Comparison of ENCODE assay signal across 30 cellular contexts in the genomic region with DNA sequence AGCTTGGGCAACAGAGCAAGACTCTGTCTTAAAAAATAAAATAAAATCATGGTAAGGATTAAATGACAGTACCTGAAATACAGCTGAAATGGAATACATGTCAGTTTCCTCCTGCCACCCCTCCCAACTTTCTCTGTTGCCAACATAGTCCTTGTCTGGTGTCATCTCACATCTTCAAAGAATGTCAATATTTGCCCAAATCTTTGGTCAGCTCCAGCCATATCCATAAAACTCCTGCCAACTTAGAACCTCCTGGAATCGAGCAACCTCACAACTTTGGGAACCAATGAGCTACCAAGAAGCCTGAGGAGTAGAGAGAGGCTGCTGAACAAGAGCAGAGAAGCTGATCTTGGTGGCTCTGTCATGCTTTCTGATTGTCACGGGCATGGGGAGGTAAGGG. TPM values are rescaled to one million over a fixed set of nuclear protein-coding genes. Genes with fewer than 3 reads are reported as not detected.
"Had no signal": no experiment of that assay in that cellular context is flagged by ENCODE, and none has a peak within 500 bp of the region (broad histone marks: within the 10 kb centered on the region; RNA-seq: fewer than 3 reads in every experiment).

No MANE protein-coding gene starts in this region.

- H3K27me3 ChIP-seq: stomach, suprapubic skin, testis, thyroid gland, tibial artery, tibial nerve, upper lobe of left lung, upper lobe of right lung, uterus, vagina had no signal

- H3K27ac ChIP-seq: stomach, suprapubic skin, testis, thoracic aorta, thyroid gland, tibial artery, tibial nerve, transverse colon, upper lobe of left lung, upper lobe of right lung, uterus, vagina had no signal

- H3K4me3 ChIP-seq: stomach, suprapubic skin, testis, thoracic aorta, thyroid gland, tibial artery, tibial nerve, transverse colon, upper lobe of left lung, upper lobe of right lung, uterus, vagina had no signal

- H3K36me3 ChIP-seq: stomach, suprapubic skin, thoracic aorta, thyroid gland, tibial artery, tibial nerve, transverse colon, upper lobe of left lung, upper lobe of right lung, uterus, vagina had no signal

- DNase-seq: stimulated activated CD4-positive, alpha-beta T cell treated with anti-CD3 and anti-CD28 coated beads, Interleukin-2, amount 100 ng/mL, for 48 hours; stimulated activated CD4-positive, alpha-beta T cell treated with anti-CD3 and anti-CD28 coated beads, Interleukin-4, amount 100 ng/mL, for 1 hour; stimulated activated CD4-positive, alpha-beta T cell treated with anti-CD3 and anti-CD28 coated beads, Interleukin-4, amount 100 ng/mL, for 24 hours; stimulated activated CD4-positive, alpha-beta T cell treated with anti-CD3 and anti-CD28 coated beads, Interleukin-4, amount 100 ng/mL, for 4 hours; stimulated activated CD8-positive, alpha-beta memory T cell treated with anti-CD3 and anti-CD28 coated beads, Interleukin-4, amount 100 ng/mL, for 48 hours; stimulated activated naive B cell treated with anti-CD40 and anti-IgM and Interleukin-4, amounts not matched to agents 10 μg/mL and 1 μg/mL and 100 μg/mL, for 72 hours; stimulated activated naive CD4-positive, alpha-beta T cell; stimulated activated naive CD4-positive, alpha-beta T cell treated with Interleukin-2 at 50 U/mL for 16 hours; stimulated activated naive CD8-positive, alpha-beta T cell treated with anti-CD3 and anti-CD28 coated beads, Interleukin-15, amount 100 ng/mL, for 72 hours; stimulated activated naive CD8-positive, alpha-beta T cell treated with anti-CD3 and anti-CD28 coated beads, Interleukin-15, Interleukin-2, amounts not matched to agents 100 U/mL and 50 U/mL, for 24 hours; stomach; substantia nigra; testis; thyroid gland; tibial artery; transverse colon; upper lobe of left lung; upper lobe of right lung; uterus had no signal

- H3K9me3 Mint-ChIP-seq: stimulated activated memory B cell treated with anti-CD40 and anti-IgM and Interleukin-4, amounts not matched to agents 10 μg/mL and 1 μg/mL and 100 μg/mL, for 72 hours; stimulated activated naive B cell treated with anti-CD40 and anti-IgM and Interleukin-4, amounts not matched to agents 10 μg/mL and 1 μg/mL and 100 μg/mL, for 72 hours; stimulated activated naive CD8-positive, alpha-beta T cell treated with anti-CD3 and anti-CD28 coated beads, Interleukin-15, amount 100 ng/mL, for 72 hours; stimulated activated naive CD8-positive, alpha-beta T cell treated with anti-CD3 and anti-CD28 coated beads, Interleukin-15, Interleukin-2, amounts not matched to agents 100 ng/mL and 50 ng/mL, for 24 hours; type B pancreatic cell had no signal

- H3K4me1 Mint-ChIP-seq: stimulated activated memory B cell treated with anti-CD40 and anti-IgM and Interleukin-4, amounts not matched to agents 10 μg/mL and 1 μg/mL and 100 μg/mL, for 72 hours; stimulated activated naive B cell treated with anti-CD40 and anti-IgM and Interleukin-4, amounts not matched to agents 10 μg/mL and 1 μg/mL and 100 μg/mL, for 72 hours; stimulated activated naive CD8-positive, alpha-beta T cell treated with anti-CD3 and anti-CD28 coated beads, Interleukin-15, amount 100 ng/mL, for 72 hours had no signal

- H3K4me3 Mint-ChIP-seq: stimulated activated memory B cell treated with anti-CD40 and anti-IgM and Interleukin-4, amounts not matched to agents 10 μg/mL and 1 μg/mL and 100 μg/mL, for 72 hours; stimulated activated naive B cell treated with anti-CD40 and anti-IgM and Interleukin-4, amounts not matched to agents 10 μg/mL and 1 μg/mL and 100 μg/mL, for 72 hours; stimulated activated naive CD8-positive, alpha-beta T cell treated with anti-CD3 and anti-CD28 coated beads, Interleukin-15, amount 100 ng/mL, for 72 hours; stimulated activated naive CD8-positive, alpha-beta T cell treated with anti-CD3 and anti-CD28 coated beads, Interleukin-15, Interleukin-2, amounts not matched to agents 100 ng/mL and 50 ng/mL, for 24 hours; type B pancreatic cell had no signal

- H3K9me3 ChIP-seq: stomach, suprapubic skin, testis, thoracic aorta, thyroid gland, tibial artery, tibial nerve, transverse colon, upper lobe of left lung, upper lobe of right lung, uterus, vagina had no signal

- H3K4me1 ChIP-seq: suprapubic skin, testis, thyroid gland, tibial artery, tibial nerve, transverse colon, upper lobe of left lung, upper lobe of right lung, uterus, vagina had no signal

- H3K36me3 Mint-ChIP-seq: stimulated activated memory B cell treated with anti-CD40 and anti-IgM and Interleukin-4, amounts not matched to agents 10 μg/mL and 1 μg/mL and 100 μg/mL, for 72 hours; stimulated activated naive B cell treated with anti-CD40 and anti-IgM and Interleukin-4, amounts not matched to agents 10 μg/mL and 1 μg/mL and 100 μg/mL, for 72 hours; type B pancreatic cell had no signal

- ATAC-seq: stimulated activated naive B cell treated with anti-CD40 and anti-IgM and Interleukin-4, amounts not matched to agents 10 μg/mL and 1 μg/mL and 100 μg/mL, for 72 hours; stimulated activated naive CD8-positive, alpha-beta T cell treated with anti-CD3 and anti-CD28 coated beads, Interleukin-15, amount 100 ng/mL, for 72 hours; stimulated activated naive CD8-positive, alpha-beta T cell treated with anti-CD3 and anti-CD28 coated beads, Interleukin-15, Interleukin-2, amounts not matched to agents 100 U/mL and 50 U/mL, for 24 hours; upper lobe of right lung had no signal

- H3K27ac Mint-ChIP-seq: stimulated activated memory B cell treated with anti-CD40 and anti-IgM and Interleukin-4, amounts not matched to agents 10 μg/mL and 1 μg/mL and 100 μg/mL, for 72 hours; stimulated activated naive B cell treated with anti-CD40 and anti-IgM and Interleukin-4, amounts not matched to agents 10 μg/mL and 1 μg/mL and 100 μg/mL, for 72 hours; stimulated activated naive CD8-positive, alpha-beta T cell treated with anti-CD3 and anti-CD28 coated beads, Interleukin-15, amount 100 ng/mL, for 72 hours; stimulated activated naive CD8-positive, alpha-beta T cell treated with anti-CD3 and anti-CD28 coated beads, Interleukin-15, Interleukin-2, amounts not matched to agents 100 ng/mL and 50 ng/mL, for 24 hours; type B pancreatic cell had no signal

RNA-seq across cellular contexts. Expression of a gene that starts 10.8 kb away (rescaled TPM):
- total RNA-seq: stomach, subcutaneous adipose tissue, suprapubic skin, temporal lobe, thoracic aorta, thyroid gland, tibial nerve, transverse colon, upper lobe of left lung, upper lobe of right lung, ureter, urinary bladder, uterus, vagina had no signal
- polyA plus RNA-seq: stomach, urinary bladder had no signal
